1 cellular context compared by ENCODE assay signal in the genomic region with DNA sequence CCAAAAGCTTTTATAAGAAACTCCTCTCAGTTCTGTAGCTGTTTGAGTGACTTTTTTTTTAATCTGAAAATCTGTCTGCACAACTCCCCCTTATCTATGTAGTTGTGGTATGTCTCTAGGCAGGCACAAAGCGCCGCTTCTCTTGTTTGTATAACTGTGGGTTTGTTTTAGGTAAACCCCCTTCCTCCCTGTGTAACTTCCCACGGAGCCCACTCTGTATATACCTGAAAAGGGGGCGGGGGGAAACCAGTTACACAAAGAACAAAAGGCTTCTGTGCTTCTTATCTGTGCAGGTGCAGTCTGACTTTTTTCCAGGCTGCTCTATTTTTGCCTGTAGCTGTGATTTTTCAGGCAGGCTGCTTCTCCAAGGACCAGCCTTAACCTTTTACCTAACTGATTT.
TF ChIP-seq lines count a peak whose summit lies in the region.

No MANE protein-coding gene starts in this region.

TF ChIP-seq in HepG2, 621 proteins besides CTCF, POLR2A, EP300 and RAD21:
- TF ChIP-seq NR1H2 (CRISPR knock-in tag; IDR thresholded peaks at IDR 0.05; ENCODE audit: borderline replicate concordance, low read depth) (no peak), ZNF510 (CRISPR knock-in tag; IDR thresholded peaks at IDR 0.05; ENCODE audit: low read depth) (no peak), SNAI1 (CRISPR knock-in tag; IDR thresholded peaks at IDR 0.05; ENCODE audit: borderline replicate concordance) (no peak)
